Comparison of ENCODE assay signal across 9 cellular contexts in genomic region chr4:40763228-40763716, GRCh38. TPM values are rescaled to one million over a fixed set of nuclear protein-coding genes. Genes with fewer than 3 reads are reported as not detected.
DNase-seq lines count a peak whose midpoint lies in the region; ATAC-seq lines count a peak whose summit lies in the region.
"Had no signal": no experiment of that assay in that cellular context is flagged by ENCODE, and none has a peak within 500 bp of the region (broad histone marks: within the 10 kb centered on the region; RNA-seq: fewer than 3 reads in every experiment).

No MANE protein-coding gene starts in this region.

- H3K79me1 ChIP-seq in mesendoderm (ENCODE audit: low read length): no peaks in the 10 kb centered on the region

- H3K4me3 ChIP-seq in mesendoderm (ENCODE audit: low read length) (no peak overlapping the region), HAP-1 (no peak overlapping the region)
- H3K4me3 ChIP-seq: A549 had no signal

- no peak overlapping the region for H3K4ac ChIP-seq in mesendoderm (ENCODE audit: low read depth, low read length)

- H3K36me3 ChIP-seq in mesendoderm (ENCODE audit: control insufficient read depth, insufficient read depth, low read length) (no peaks in the 10 kb centered on the region), HAP-1 (replicated peaks) (no peaks in the 10 kb centered on the region)

- no peak overlapping the region for H3K4me2 ChIP-seq in mesendoderm (ENCODE audit: low read length)
- H3K4me2 ChIP-seq: A549 had no signal

- no peak overlapping the region for H2BK120ac ChIP-seq in mesendoderm (ENCODE audit: low read depth, low read length)

- H4K5ac ChIP-seq in mesendoderm (ENCODE audit: low read length): no peak overlapping the region

- no peak overlapping the region for H3K18ac ChIP-seq in mesendoderm (ENCODE audit: low read length)

- ATAC-seq in HG02870 (IDR thresholded peaks at IDR 0.05; ENCODE audit: unreplicated experiment): peak; percentile 100
- ATAC-seq: A549 had no signal

- DNase-seq in SKM-1 treated with dmso at 0.1 percent for 144 hours (lab: John Stamatoyannopoulos, UW; ENCODE audit: unreplicated experiment): peak; percentile 38
- DNase-seq in SKM-1 (lab: John Stamatoyannopoulos, UW; ENCODE audit: unreplicated experiment): no peak
- DNase-seq in RKO (ENCODE audit: low spot score): peak; percentile 5
- peak; percentile 33 for DNase-seq in mesendoderm
- DNase-seq in HAP-1 (ENCODE audit: low spot score in 2 of 2): no peak
- no peak for DNase-seq in NCI-H774 (lab: John Stamatoyannopoulos, UW)
- no peak for DNase-seq in kidney glomerular epithelial cell (lab: John Stamatoyannopoulos, UW)

- no peaks in the 10 kb centered on the region for H3K9me3 ChIP-seq in HAP-1
- H3K9me3 ChIP-seq: A549 had no signal

- H2AK5ac ChIP-seq in mesendoderm (ENCODE audit: low read length): no peak overlapping the region

- no peak overlapping the region for H2BK15ac ChIP-seq in mesendoderm (replicated peaks; ENCODE audit: low read depth)

- no peak overlapping the region for H4K8ac ChIP-seq in mesendoderm (ENCODE audit: low read depth, low read length)

- H3K79me2 ChIP-seq in mesendoderm (ENCODE audit: control insufficient read depth, insufficient read depth, low read length): no peaks in the 10 kb centered on the region

- H3K23ac ChIP-seq in mesendoderm (ENCODE audit: low read length): no peak overlapping the region

- in situ Hi-C loops in HAP-1 (cut with MboI; ENCODE audit: low sequenced_read_pairs): no loop called here

- no CpG with 5 or more reads among the region's 3 CpGs for WGBS in mesendoderm (ENCODE audit: extremely low coverage, insufficient coverage, low lambda C conversion rate)

- H3K27me3 ChIP-seq in mesendoderm (ENCODE audit: insufficient read depth, low read length, poor library complexity) (no peaks in the 10 kb centered on the region), HAP-1 (ENCODE audit: low read depth) (no peaks in the 10 kb centered on the region; the same call in 1 of the 2 replicates)

- H2BK5ac ChIP-seq in mesendoderm (ENCODE audit: low read length): no peak overlapping the region

- H3K27ac ChIP-seq in mesendoderm (ENCODE audit: low read depth, low read length): no peak overlapping the region

- H3K4me1 ChIP-seq in mesendoderm (ENCODE audit: control insufficient read depth, low read depth, low read length): no peaks in the 10 kb centered on the region
- no peaks in the 10 kb centered on the region for H3K4me1 ChIP-seq in HAP-1
- H3K4me1 ChIP-seq: A549 had no signal

- H3K9ac ChIP-seq in mesendoderm (ENCODE audit: low read length): no peak overlapping the region

- H3K56ac ChIP-seq in mesendoderm (ENCODE audit: low read length): no peak overlapping the region

RNA-seq across cellular contexts. Expression of gene NSUN7, which starts 13.5 kb away (rescaled TPM):
- 12.0 TPM for polyA plus RNA-seq in mesendoderm (2013, experiment 1 of 2)
- 11.4 TPM for polyA plus RNA-seq in mesendoderm (2013, experiment 2 of 2)

Comparison
In these comparisons a context has a peak if more than half of its experiments do, and no peak if none do; other contexts are left out.
1. DNase-seq: peak in SKM-1 treated with dmso at 0.1 percent for 144 hours (single experiment), RKO (single experiment) and mesendoderm (single experiment); none in SKM-1 (single experiment), HAP-1 (0 of 2), NCI-H774 (single experiment) and kidney glomerular epithelial cell (single experiment).